Comparison of ENCODE assay signal across 1 cellular context in the genomic region with DNA sequence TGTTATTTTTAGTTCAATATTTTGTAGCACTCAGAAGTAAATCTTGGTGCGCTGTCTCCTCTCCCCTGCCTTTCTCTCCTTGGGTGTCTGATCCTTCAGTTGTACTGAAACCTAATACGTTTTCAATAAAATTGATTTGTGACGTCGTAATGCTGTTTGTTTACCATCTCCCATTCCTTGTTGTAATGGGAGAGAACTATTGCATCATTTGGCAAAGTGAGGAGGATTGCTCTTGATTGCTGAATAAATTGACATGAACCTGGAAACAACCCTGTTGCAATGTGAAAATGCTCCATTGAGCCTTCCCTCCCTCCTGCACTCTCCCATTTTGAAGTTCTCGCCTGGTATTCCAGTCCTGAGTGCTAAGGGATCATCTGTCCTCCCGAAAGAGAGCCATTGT.
TF ChIP-seq lines count a peak whose summit lies in the region.

No MANE protein-coding gene starts in this region.

TF ChIP-seq in HepG2, 621 proteins besides CTCF, POLR2A, EP300 and RAD21 (continued from another document):
- TF ChIP-seq, protein P1, sequence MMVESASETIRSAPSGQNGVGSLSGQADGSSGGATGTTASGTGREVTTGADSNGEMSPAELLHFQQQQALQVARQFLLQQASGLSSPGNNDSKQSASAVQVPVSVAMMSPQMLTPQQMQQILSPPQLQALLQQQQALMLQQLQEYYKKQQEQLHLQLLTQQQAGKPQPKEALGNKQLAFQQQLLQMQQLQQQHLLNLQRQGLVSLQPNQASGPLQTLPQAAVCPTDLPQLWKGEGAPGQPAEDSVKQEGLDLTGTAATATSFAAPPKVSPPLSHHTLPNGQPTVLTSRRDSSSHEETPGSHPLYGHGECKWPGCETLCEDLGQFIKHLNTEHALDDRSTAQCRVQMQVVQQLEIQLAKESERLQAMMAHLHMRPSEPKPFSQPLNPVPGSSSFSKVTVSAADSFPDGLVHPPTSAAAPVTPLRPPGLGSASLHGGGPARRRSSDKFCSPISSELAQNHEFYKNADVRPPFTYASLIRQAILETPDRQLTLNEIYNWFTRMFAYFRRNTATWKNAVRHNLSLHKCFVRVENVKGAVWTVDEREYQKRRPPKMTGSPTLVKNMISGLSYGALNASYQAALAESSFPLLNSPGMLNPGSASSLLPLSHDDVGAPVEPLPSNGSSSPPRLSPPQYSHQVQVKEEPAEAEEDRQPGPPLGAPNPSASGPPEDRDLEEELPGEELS (CRISPR knock-in tag; IDR thresholded peaks at IDR 0.05): no peak
- TF ChIP-seq BORCS8-MEF2B (CRISPR knock-in tag; IDR thresholded peaks at IDR 0.05): no peak
- peak; percentile 59 for TF ChIP-seq ATF7 (IDR thresholded peaks at IDR 0.05)
- TF ChIP-seq ATF7 (CRISPR knock-in tag; IDR thresholded peaks at IDR 0.05): no peak
- TF ChIP-seq HNRNPLL (IDR thresholded peaks at IDR 0.05; ENCODE audit: low read depth, low read length, poor library complexity, severe bottlenecking): no peak
- peak; percentile 60; the same call in 1 of the 2 replicates for TF ChIP-seq CEBPB (IDR thresholded peaks at IDR 0.05; ENCODE audit: borderline replicate concordance, low read depth, low read length)
- TF ChIP-seq CREM (IDR thresholded peaks at IDR 0.05): no peak
- no peak for TF ChIP-seq CREM (CRISPR knock-in tag; IDR thresholded peaks at IDR 0.05)
- TF ChIP-seq NFRKB (IDR thresholded peaks at IDR 0.05): no peak
- no peak for TF ChIP-seq ZFY (CRISPR knock-in tag; IDR thresholded peaks at IDR 0.05)
- no peak for TF ChIP-seq PPARG (CRISPR knock-in tag; conservative IDR thresholded peaks at IDR 0.05)
- peak; percentile 53 for TF ChIP-seq CREB1 (IDR thresholded peaks at IDR 0.05)
- TF ChIP-seq CREB1 (CRISPR knock-in tag; IDR thresholded peaks at IDR 0.05): no peak
- TF ChIP-seq, protein P2, sequence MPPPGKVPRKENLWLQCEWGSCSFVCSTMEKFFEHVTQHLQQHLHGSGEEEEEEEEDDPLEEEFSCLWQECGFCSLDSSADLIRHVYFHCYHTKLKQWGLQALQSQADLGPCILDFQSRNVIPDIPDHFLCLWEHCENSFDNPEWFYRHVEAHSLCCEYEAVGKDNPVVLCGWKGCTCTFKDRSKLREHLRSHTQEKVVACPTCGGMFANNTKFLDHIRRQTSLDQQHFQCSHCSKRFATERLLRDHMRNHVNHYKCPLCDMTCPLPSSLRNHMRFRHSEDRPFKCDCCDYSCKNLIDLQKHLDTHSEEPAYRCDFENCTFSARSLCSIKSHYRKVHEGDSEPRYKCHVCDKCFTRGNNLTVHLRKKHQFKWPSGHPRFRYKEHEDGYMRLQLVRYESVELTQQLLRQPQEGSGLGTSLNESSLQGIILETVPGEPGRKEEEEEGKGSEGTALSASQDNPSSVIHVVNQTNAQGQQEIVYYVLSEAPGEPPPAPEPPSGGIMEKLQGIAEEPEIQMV (CRISPR knock-in tag; IDR thresholded peaks at IDR 0.05; ENCODE audit: low read depth): no peak
